Comparison of ENCODE assay signal across 12 cellular contexts in genomic region chr12:53966385-53967133, GRCh38. TPM values are rescaled to one million over a fixed set of nuclear protein-coding genes. Genes with fewer than 3 reads are reported as not detected.
DNase-seq lines count a peak whose midpoint lies in the region; ATAC-seq, FAIRE-seq and TF ChIP-seq lines count a peak whose summit lies in the region.
"Had no signal": no experiment of that assay in that cellular context is flagged by ENCODE, and none has a peak within 500 bp of the region (broad histone marks: within the 10 kb centered on the region; RNA-seq: fewer than 3 reads in every experiment).

No MANE protein-coding gene starts in this region.

- no peaks in the 10 kb centered on the region for H3K9me3 Mint-ChIP-seq in activated CD4-positive, alpha-beta T cell treated with anti-CD3 and anti-CD28 coated beads, Interleukin-2, amount 10 ng/mL, durations not matched to agents 7 days and 5 days

- H3K4me1 ChIP-seq in endothelial cell of umbilical vein (ENCODE audit: control insufficient read depth, extremely low read depth, insufficient read depth, low read length), result no peaks in the 10 kb centered on the region
- no peaks in the 10 kb centered on the region for H3K4me1 ChIP-seq in smooth muscle cell (ENCODE audit: low read depth)
- H3K4me1 ChIP-seq: SJCRH30 had no signal

- H3K27ac Mint-ChIP-seq in activated CD4-positive, alpha-beta T cell treated with anti-CD3 and anti-CD28 coated beads, Interleukin-2, amount 10 ng/mL, durations not matched to agents 7 days and 5 days, result peak overlapping the region; percentile 82

- H3K27ac ChIP-seq in endothelial cell of umbilical vein (ENCODE audit: insufficient read depth, low read depth, low read length), result no peak overlapping the region
- no peak overlapping the region for H3K27ac ChIP-seq in smooth muscle cell (ENCODE audit: low read depth)
- H3K27ac ChIP-seq: SJCRH30 had no signal

- no peaks in the 10 kb centered on the region for H3K36me3 ChIP-seq in endothelial cell of umbilical vein (ENCODE audit: control insufficient read depth in 2 of 2, extremely low read depth in 1 of 2, insufficient read depth in 2 of 2, low read length in 2 of 2)
- no peaks in the 10 kb centered on the region for H3K36me3 ChIP-seq in smooth muscle cell (ENCODE audit: low read depth)
- H3K36me3 ChIP-seq: SJCRH30 had no signal

- H3K27me3 ChIP-seq in endothelial cell of umbilical vein (ENCODE audit: control insufficient read depth in 2 of 2, insufficient read depth in 2 of 2, low read length in 2 of 2) (peaks cover 94 to 100% of the 10 kb centered on the region in 2 experiments), smooth muscle cell (ENCODE audit: low read depth) (peaks cover 100% of the 10 kb centered on the region)

- DNase-seq in activated CD4-positive, alpha-beta T cell treated with anti-CD3 and anti-CD28 coated beads, Interleukin-2, amount 10 ng/mL, durations not matched to agents 7 days and 5 days, result no peak
- no peak for DNase-seq in activated CD4-positive, alpha-beta T cell treated with anti-CD3 and anti-CD28 coated beads, Interleukin-2, amount 50 U/mL, for 4 hours
- DNase-seq in endothelial cell of umbilical vein (ENCODE audit: low read depth, low spot score) (no peak), smooth muscle cell (lab: John Stamatoyannopoulos, UW; ENCODE audit: unreplicated experiment) (no peak), OCI-M1 (lab: John Stamatoyannopoulos, UW) (no peak)
- DNase-seq: ACHN; SJCRH30; stimulated activated CD4-positive, alpha-beta T cell treated with anti-CD3 and anti-CD28 coated beads, Interleukin-2, amount 100 ng/mL, for 48 hours had no signal

- TF ChIP-seq POLR2A in endothelial cell of umbilical vein (IDR thresholded peaks at IDR 0.05; ENCODE audit: low read depth, low read length), result no peak

- H3F3A ChIP-seq in smooth muscle cell (ENCODE audit: low read depth), result no peaks in the 10 kb centered on the region

- CTCF ChIA-PET in activated CD4-positive, alpha-beta T cell treated with anti-CD3 and anti-CD28 coated beads, Interleukin-2, amount 10 ng/mL, durations not matched to agents 7 days and 5 days (lab: Charles Lee), result interaction anchor here (1.4 to 2.2 kb wide), 3 partner anchors 17 to 235 kb away, joined by 3 to 5 read pairs (median 3); no protein-coding TSS in a partner anchor
- CTCF ChIA-PET in endothelial cell of umbilical vein (lab: Charles Lee), result interaction anchor here (0.6 kb wide), 2 partner anchors 39 to 694 kb away, joined by 3 read pairs; no protein-coding TSS in a partner anchor

- dilution Hi-C loops in endothelial cell of umbilical vein (cut with MboI; ENCODE audit: extremely low pct_ligation_motif_present, low sequenced_read_pairs), result no loop called here

- TF ChIP-seq CTCF in endothelial cell of umbilical vein (IDR thresholded peaks at IDR 0.05; ENCODE audit: extremely low read depth in 1 of 2, insufficient read depth in 1 of 2, low read depth in 1 of 2, low read length in 2 of 2), result no peak
- TF ChIP-seq CTCF in smooth muscle cell (IDR thresholded peaks at IDR 0.05; ENCODE audit: borderline replicate concordance, insufficient read depth, poor library complexity, severe bottlenecking), result no peak

- H3K4me1 Mint-ChIP-seq in activated CD4-positive, alpha-beta T cell treated with anti-CD3 and anti-CD28 coated beads, Interleukin-2, amount 10 ng/mL, durations not matched to agents 7 days and 5 days, result peaks cover 17% of the 10 kb centered on the region

- H2AFZ ChIP-seq in endothelial cell of umbilical vein (ENCODE audit: low read depth, low read length), result no peak overlapping the region
- H2AFZ ChIP-seq in smooth muscle cell (ENCODE audit: low read depth), result peak overlapping the region; percentile 68

- H3K9me3 ChIP-seq in endothelial cell of umbilical vein (replicated peaks; ENCODE audit: control insufficient read depth, insufficient read depth, low read length), result no peaks in the 10 kb centered on the region
- no peaks in the 10 kb centered on the region for H3K9me3 ChIP-seq in smooth muscle cell (replicated peaks; ENCODE audit: low read depth)
- H3K9me3 ChIP-seq: SJCRH30 had no signal

- intact Hi-C loops in endothelial cell of umbilical vein (cut with micrococcal nuclease), result no loop called here

- FAIRE-seq in endothelial cell of umbilical vein (lab: Jason Lieb, UNC), result no peak
- FAIRE-seq: frontal cortex had no signal

- WGBS in smooth muscle cell (ENCODE audit: low lambda C conversion rate), result 4% methylated on average over 36 of the region's 36 CpGs

- H3K9ac ChIP-seq in endothelial cell of umbilical vein (replicated peaks; ENCODE audit: extremely low read depth, insufficient read depth, low read length) (no peak overlapping the region), smooth muscle cell (ENCODE audit: low read depth) (no peak overlapping the region)

- H4K20me1 ChIP-seq in endothelial cell of umbilical vein (replicated peaks; ENCODE audit: control insufficient read depth, extremely low read depth, insufficient read depth, low read length), result no peaks in the 10 kb centered on the region
- no peaks in the 10 kb centered on the region for H4K20me1 ChIP-seq in smooth muscle cell (ENCODE audit: low read depth)

- peaks cover 97% of the 10 kb centered on the region for H3K27me3 Mint-ChIP-seq in activated CD4-positive, alpha-beta T cell treated with anti-CD3 and anti-CD28 coated beads, Interleukin-2, amount 10 ng/mL, durations not matched to agents 7 days and 5 days

- POLR2A ChIA-PET in activated CD4-positive, alpha-beta T cell treated with anti-CD3 and anti-CD28 coated beads, Interleukin-2, amount 10 ng/mL, durations not matched to agents 7 days and 5 days (lab: Charles Lee), result no interaction called here
- POLR2A ChIA-PET in endothelial cell of umbilical vein (lab: Charles Lee), result no interaction called here

- H3K4me3 ChIP-seq in endothelial cell of umbilical vein (replicated peaks in 1 of 3; ENCODE audit: insufficient read depth in 1 of 3, low read depth in 1 of 3, low read length in 3 of 3), result no peak overlapping the region
- H3K4me3 ChIP-seq in smooth muscle cell, result peak overlapping the region; percentile 30
- H3K4me3 ChIP-seq: SJCRH30 had no signal

- no peaks in the 10 kb centered on the region for H3K9me1 ChIP-seq in endothelial cell of umbilical vein (replicated peaks; ENCODE audit: control insufficient read depth, extremely low read depth, insufficient read depth, low read length)

- no TSS peak for BruUV-seq in endothelial cell of umbilical vein (replicated peaks; lab: Mats Ljungman, UMichigan)

- H3K4me2 ChIP-seq in endothelial cell of umbilical vein (ENCODE audit: insufficient read depth, low read length) (no peak overlapping the region), smooth muscle cell (peak overlapping the region; percentile 63)

- H3K36me3 Mint-ChIP-seq in activated CD4-positive, alpha-beta T cell treated with anti-CD3 and anti-CD28 coated beads, Interleukin-2, amount 10 ng/mL, durations not matched to agents 7 days and 5 days (ENCODE audit: low read depth), result peaks cover 5% of the 10 kb centered on the region

- no peaks in the 10 kb centered on the region for H3K79me2 ChIP-seq in endothelial cell of umbilical vein (ENCODE audit: control insufficient read depth, insufficient read depth, low read length)
- H3K79me2 ChIP-seq in smooth muscle cell (ENCODE audit: low read depth), result no peaks in the 10 kb centered on the region

- no peak overlapping the region for H3K4me3 Mint-ChIP-seq in activated CD4-positive, alpha-beta T cell treated with anti-CD3 and anti-CD28 coated beads, Interleukin-2, amount 10 ng/mL, durations not matched to agents 7 days and 5 days

- ATAC-seq in HG03469 (IDR thresholded peaks at IDR 0.05; ENCODE audit: unreplicated experiment), result no peak

RNA-seq across cellular contexts. Expression of gene HOXC11, which starts 6.4 kb away (rescaled TPM):
- total RNA-seq in activated CD4-positive, alpha-beta T cell treated with anti-CD3 and anti-CD28 coated beads, Interleukin-2, amount 10 ng/mL, durations not matched to agents 7 days and 5 days, result not detected
- total RNA-seq in endothelial cell of umbilical vein, result not detected in 2 replicates
- polyA plus RNA-seq in endothelial cell of umbilical vein, result not detected in 2 replicates
- not detected in 2 replicates for polyA plus RNA-seq in endothelial cell of umbilical vein (2011; cell fraction: cytosol; rRNA removed)
- not detected in 2 replicates for polyA plus RNA-seq in endothelial cell of umbilical vein (2011; cell fraction: nucleus; rRNA removed)
- not detected in 2 replicates for polyA plus RNA-seq in endothelial cell of umbilical vein (2012)
- not detected in 2 replicates for polyA minus RNA-seq in endothelial cell of umbilical vein
- 9.5 TPM for polyA minus RNA-seq in endothelial cell of umbilical vein (2011; cell fraction: cytosol; rRNA and poly(A)+ RNA removed)
- polyA minus RNA-seq in endothelial cell of umbilical vein (2011; cell fraction: nucleus; rRNA and poly(A)+ RNA removed), result not detected in 2 replicates
- 0.27 and 0.72 TPM in 2 replicates for total RNA-seq in smooth muscle cell
- 0.23 and 0.25 TPM in 2 replicates for polyA plus RNA-seq in smooth muscle cell
- total RNA-seq: cardiac septum, frontal cortex had no signal

RNA-seq across cellular contexts. Expression of gene HOTAIR, which starts 8.2 kb away (rescaled TPM):
- total RNA-seq in activated CD4-positive, alpha-beta T cell treated with anti-CD3 and anti-CD28 coated beads, Interleukin-2, amount 10 ng/mL, durations not matched to agents 7 days and 5 days, result not detected
- total RNA-seq in endothelial cell of umbilical vein, result not detected in 2 replicates
- not detected in 2 replicates for polyA plus RNA-seq in endothelial cell of umbilical vein
- not detected in 2 replicates for polyA plus RNA-seq in endothelial cell of umbilical vein (2011; cell fraction: cytosol; rRNA removed)
- polyA plus RNA-seq in endothelial cell of umbilical vein (2011; cell fraction: nucleus; rRNA removed), result not detected in 2 replicates
- polyA plus RNA-seq in endothelial cell of umbilical vein (2012), result not detected in 2 replicates
- not detected in 2 replicates for polyA minus RNA-seq in endothelial cell of umbilical vein
- polyA minus RNA-seq in endothelial cell of umbilical vein (2011; cell fraction: cytosol; rRNA and poly(A)+ RNA removed), result 1.0 TPM
- polyA minus RNA-seq in endothelial cell of umbilical vein (2011; cell fraction: nucleus; rRNA and poly(A)+ RNA removed), result not detected in 2 replicates
- total RNA-seq in smooth muscle cell, result not detected in 2 replicates
- 0.43 and 0.51 TPM in 2 replicates for polyA plus RNA-seq in smooth muscle cell
- total RNA-seq: cardiac septum, frontal cortex had no signal

RNA-seq across cellular contexts. Expression of gene HOXC12, which starts 11.9 kb away (rescaled TPM):
- total RNA-seq in activated CD4-positive, alpha-beta T cell treated with anti-CD3 and anti-CD28 coated beads, Interleukin-2, amount 10 ng/mL, durations not matched to agents 7 days and 5 days, result not detected
- total RNA-seq in endothelial cell of umbilical vein (not detected in 2 replicates), smooth muscle cell (not detected in 2 replicates)
- polyA plus RNA-seq in endothelial cell of umbilical vein (not detected in 2 replicates), smooth muscle cell (0.32 TPM in 1 of 2 replicates, not detected in the other)
- polyA plus RNA-seq in endothelial cell of umbilical vein (2011; cell fraction: cytosol; rRNA removed), result not detected in 2 replicates
- polyA plus RNA-seq in endothelial cell of umbilical vein (2011; cell fraction: nucleus; rRNA removed), result not detected in 2 replicates
- not detected in 2 replicates for polyA plus RNA-seq in endothelial cell of umbilical vein (2012)
- not detected in 2 replicates for polyA minus RNA-seq in endothelial cell of umbilical vein
- not detected for polyA minus RNA-seq in endothelial cell of umbilical vein (2011; cell fraction: cytosol; rRNA and poly(A)+ RNA removed)
- polyA minus RNA-seq in endothelial cell of umbilical vein (2011; cell fraction: nucleus; rRNA and poly(A)+ RNA removed), result not detected in 2 replicates
- total RNA-seq: cardiac septum, frontal cortex, SJCRH30, ureter had no signal

RNA-seq across cellular contexts. Expression of gene HOXC10, which starts 18.4 kb away (rescaled TPM):
- total RNA-seq in activated CD4-positive, alpha-beta T cell treated with anti-CD3 and anti-CD28 coated beads, Interleukin-2, amount 10 ng/mL, durations not matched to agents 7 days and 5 days, result not detected
- total RNA-seq in endothelial cell of umbilical vein (0.44 TPM in 1 of 2 replicates, not detected in the other), smooth muscle cell (not detected in 2 replicates)
- polyA plus RNA-seq in endothelial cell of umbilical vein (0.18 TPM in 2 replicates), smooth muscle cell (0.66 and 0.67 TPM in 2 replicates)
- 0.13 and 0.18 TPM in 2 replicates for polyA plus RNA-seq in endothelial cell of umbilical vein (2011; cell fraction: cytosol; rRNA removed)
- polyA plus RNA-seq in endothelial cell of umbilical vein (2011; cell fraction: nucleus; rRNA removed), result 0.08 TPM in 1 of 2 replicates, not detected in the other
- polyA plus RNA-seq in endothelial cell of umbilical vein (2012), result 5.7 and 6.5 TPM in 2 replicates
- not detected in 2 replicates for polyA minus RNA-seq in endothelial cell of umbilical vein
- polyA minus RNA-seq in endothelial cell of umbilical vein (2011; cell fraction: cytosol; rRNA and poly(A)+ RNA removed), result 38.5 TPM
- not detected in 2 replicates for polyA minus RNA-seq in endothelial cell of umbilical vein (2011; cell fraction: nucleus; rRNA and poly(A)+ RNA removed)
- total RNA-seq: cardiac septum, frontal cortex had no signal

RNA-seq across cellular contexts. Expression of gene HOXC13, which starts 27.9 kb away (rescaled TPM):
- not detected for total RNA-seq in activated CD4-positive, alpha-beta T cell treated with anti-CD3 and anti-CD28 coated beads, Interleukin-2, amount 10 ng/mL, durations not matched to agents 7 days and 5 days
- total RNA-seq in endothelial cell of umbilical vein, result not detected in 2 replicates
- polyA plus RNA-seq in endothelial cell of umbilical vein, result not detected in 2 replicates
- not detected in 2 replicates for polyA plus RNA-seq in endothelial cell of umbilical vein (2011; cell fraction: cytosol; rRNA removed)
- not detected in 2 replicates for polyA plus RNA-seq in endothelial cell of umbilical vein (2011; cell fraction: nucleus; rRNA removed)
- not detected in 2 replicates for polyA plus RNA-seq in endothelial cell of umbilical vein (2012)
- not detected in 2 replicates for polyA minus RNA-seq in endothelial cell of umbilical vein
- polyA minus RNA-seq in endothelial cell of umbilical vein (2011; cell fraction: cytosol; rRNA and poly(A)+ RNA removed), result 9.8 TPM
- not detected in 2 replicates for polyA minus RNA-seq in endothelial cell of umbilical vein (2011; cell fraction: nucleus; rRNA and poly(A)+ RNA removed)
- 2.4 and 3.6 TPM in 2 replicates for total RNA-seq in smooth muscle cell
- polyA plus RNA-seq in smooth muscle cell, result 2.2 and 5.0 TPM in 2 replicates
- total RNA-seq: cardiac septum, frontal cortex had no signal
